Comparison of ENCODE assay signal across 23 cellular contexts in genomic region chr4:170093978-170094377, GRCh38. TPM values are rescaled to one million over a fixed set of nuclear protein-coding genes. Genes with fewer than 3 reads are reported as not detected.
DNase-seq lines count a peak whose midpoint lies in the region; ATAC-seq and TF ChIP-seq lines count a peak whose summit lies in the region.
"Had no signal": no experiment of that assay in that cellular context is flagged by ENCODE, and none has a peak within 500 bp of the region (broad histone marks: within the 10 kb centered on the region; RNA-seq: fewer than 3 reads in every experiment).

No MANE protein-coding gene starts in this region.

- no peak overlapping the region for H3K4me2 ChIP-seq in neural progenitor cell
- no peak overlapping the region for H3K4me2 ChIP-seq in PC-9

- H3K36me3 Mint-ChIP-seq in neural progenitor cell: peaks cover 2% of the 10 kb centered on the region

- H3K4me1 Mint-ChIP-seq in neural progenitor cell: peaks cover 20% of the 10 kb centered on the region

- peak; percentile 15 for DNase-seq in ELF-1 (ENCODE audit: low read depth, low spot score)
- peak; percentile 21 for DNase-seq in iPS-NIHi11 (ENCODE audit: low spot score)
- DNase-seq in neural progenitor cell (ENCODE audit: low spot score): peak; percentile 32
- no peak for DNase-seq in NCI-H2107 (lab: John Stamatoyannopoulos, UW)
- no peak for DNase-seq in PC-9
- DNase-seq: DMS153, DND-41, HCEC 1CT, Kasumi-1, NCI-H1092 treated with DMSO at 0.1 percent for 48 hours, NCI-H1436, NCI-H187, NCI-H2081 treated with DMSO at 0.1 percent for 48 hours, NCI-H2171 treated with DMSO at 0.1 percent for 48 hours, NCI-H345, NCI-H510A treated with DMSO at 0.1 percent for 48 hours, NCI-H748 treated with DMSO at 0.1 percent for 48 hours, Right ventricle myocardium superior, RPMI8226 had no signal

- H3K36me3 ChIP-seq in HUES48 (ENCODE audit: control insufficient read depth, insufficient read depth, low read length) (no peaks in the 10 kb centered on the region), neural progenitor cell (no peaks in the 10 kb centered on the region), PC-9 (ENCODE audit: low read depth) (no peaks in the 10 kb centered on the region)

- peaks cover 2% of the 10 kb centered on the region for H3K27me3 Mint-ChIP-seq in neural progenitor cell (ENCODE audit: insufficient read depth, low read depth)

- H3K4me1 ChIP-seq in HUES48 (ENCODE audit: control insufficient read depth, insufficient read depth, low read length): peaks cover 15% of the 10 kb centered on the region
- peaks cover 2% of the 10 kb centered on the region for H3K4me1 ChIP-seq in neural progenitor cell
- 0 out of 2 replicates have a peak, but pooled peaks cover 5% of the 10 kb centered on the region for H3K4me1 ChIP-seq in PC-9 (replicated peaks; ENCODE audit: insufficient read depth)

- H3K9me2 ChIP-seq in PC-9 (ENCODE audit: insufficient read depth): no peaks in the 10 kb centered on the region

- no TSS peak for BruUV-seq in PC-9 (replicated peaks; lab: Mats Ljungman, UMichigan)

- H3K27me3 ChIP-seq in HUES48 (ENCODE audit: control insufficient read depth, insufficient read depth, low read length) (peaks cover 14% of the 10 kb centered on the region), neural progenitor cell (peaks cover 16% of the 10 kb centered on the region), PC-9 (ENCODE audit: insufficient read depth, low read depth) (no peaks in the 10 kb centered on the region; the same call in 1 of the 2 replicates)

- H3K27ac ChIP-seq in HUES48 (ENCODE audit: low read depth, low read length) (peak overlapping the region; percentile 14), neural progenitor cell (no peak overlapping the region), PC-9 (no peak overlapping the region)
- H3K27ac ChIP-seq: HL-60, SJSA1 had no signal

- H3F3A ChIP-seq in neural progenitor cell (ENCODE audit: low read depth) (peaks cover 10% of the 10 kb centered on the region), PC-9 (ENCODE audit: insufficient read depth, low read depth) (no peaks in the 10 kb centered on the region)

- H3K4me3 ChIP-seq in HUES48 (ENCODE audit: low read depth, low read length) (no peak overlapping the region), neural progenitor cell (no peak overlapping the region), PC-9 (no peak overlapping the region)
- H3K4me3 ChIP-seq: SJSA1 had no signal

- H3K9me3 ChIP-seq in HUES48 (ENCODE audit: control insufficient read depth, insufficient read depth, low read length) (peaks cover 10% of the 10 kb centered on the region; the same call in 1 of the 2 replicates), neural progenitor cell (ENCODE audit: low read depth) (no peaks in the 10 kb centered on the region), PC-9 (ENCODE audit: insufficient read depth, low read depth) (no peaks in the 10 kb centered on the region)
- H3K9me3 ChIP-seq: SJSA1 had no signal

- peaks cover 8% of the 10 kb centered on the region for H3K9me3 Mint-ChIP-seq in neural progenitor cell

- ATAC-seq in HG02885 (IDR thresholded peaks at IDR 0.05; ENCODE audit: poor library complexity, unreplicated experiment): no peak

- H3K9ac ChIP-seq in HUES48 (ENCODE audit: low read depth, low read length): no peak overlapping the region
- H3K9ac ChIP-seq in neural progenitor cell: no peak overlapping the region

- no peak overlapping the region for H3K27ac Mint-ChIP-seq in neural progenitor cell

- no peak for TF ChIP-seq CTCF in neural progenitor cell (IDR thresholded peaks at IDR 0.05)
- TF ChIP-seq CTCF in PC-9 (conservative IDR thresholded peaks at IDR 0.05): no peak

- H2AFZ ChIP-seq in neural progenitor cell (replicated peaks) (no peak overlapping the region), PC-9 (no peak overlapping the region)

- intact Hi-C loops in PC-9 (cut with micrococcal nuclease; ENCODE audit: unreplicated experiment): no loop called here

- no peak overlapping the region for H3K4me3 Mint-ChIP-seq in neural progenitor cell

- POLR2A ChIA-PET in PC-9 (lab: Charles Lee; ENCODE audit: unreplicated experiment): no interaction called here

- peaks cover under 1% of the 10 kb centered on the region for H3K79me2 ChIP-seq in neural progenitor cell (ENCODE audit: low read depth)
- no peaks in the 10 kb centered on the region for H3K79me2 ChIP-seq in PC-9 (ENCODE audit: low read depth)

- CTCF ChIA-PET in PC-9 (lab: Charles Lee): no interaction called here

- no peaks in the 10 kb centered on the region for H4K20me1 ChIP-seq in neural progenitor cell (ENCODE audit: low read depth)
- no peaks in the 10 kb centered on the region for H4K20me1 ChIP-seq in PC-9 (ENCODE audit: insufficient read depth)

RNA-seq across cellular contexts. Expression of gene AADAT, which starts 4.2 kb away (rescaled TPM):
- total RNA-seq in neural progenitor cell (ENCODE audit: low replicate concordance) (20.0 and 24.2 TPM in 2 replicates), PC-9 (2021) (2.6 and 3.2 TPM in 2 replicates)

Comparison
In these comparisons a context has a peak if more than half of its experiments do, and no peak if none do; other contexts are left out.
1. DNase-seq: peak in ELF-1 (single experiment), iPS-NIHi11 (single experiment) and neural progenitor cell (single experiment); none in NCI-H2107 (single experiment) and PC-9 (0 of 2).